In the genomic region with DNA sequence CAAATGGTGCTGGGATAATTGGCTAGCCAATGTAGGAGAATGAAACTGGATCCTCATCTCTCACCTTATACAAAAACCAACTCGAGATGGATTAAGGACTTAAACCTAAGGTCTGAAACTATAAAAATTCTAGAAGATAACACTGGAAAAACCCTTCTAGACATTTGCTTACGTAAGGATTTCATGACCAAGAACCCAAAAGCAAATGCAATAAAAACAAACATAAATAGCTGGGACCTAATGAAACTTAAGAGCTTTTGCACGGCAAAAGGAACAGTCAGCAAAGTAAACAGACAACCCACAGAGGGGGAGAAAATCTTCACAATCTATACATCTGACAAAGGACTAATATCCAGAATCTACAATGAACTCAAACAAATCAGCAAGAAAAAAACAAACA, we compare ENCODE assay signal across 8 cellular contexts. TPM values are rescaled to one million over a fixed set of nuclear protein-coding genes. Genes with fewer than 3 reads are reported as not detected.
A peak's percentile ranks its signal among the peaks of the same experiment; 100 is the strongest.
DNase-seq lines count a peak whose midpoint lies in the region; ATAC-seq and TF ChIP-seq lines count a peak whose summit lies in the region.
"Not testable (repeated sequence)": the region's sequence is repeated elsewhere in the genome, so short reads cannot be mapped to it uniquely, and the experiment has no call there.
"Had no signal": no experiment of that assay in that cellular context is flagged by ENCODE, and none has a peak within 500 bp of the region (broad histone marks: within the 10 kb centered on the region; RNA-seq: fewer than 3 reads in every experiment).

No MANE protein-coding gene starts in this region.

- H4K20me1 ChIP-seq in KMS-11 (ENCODE audit: insufficient read depth); MM.1S (ENCODE audit: insufficient read depth, low read length); PC-3 (ENCODE audit: low read length): not testable (repeated sequence)

- H3K36me3 Mint-ChIP-seq in memory B cell: peaks cover 24% of the 10 kb centered on the region

- H3F3A ChIP-seq in MM.1S (ENCODE audit: insufficient read depth, low read length); PC-3 (ENCODE audit: low read length, unreplicated experiment): not testable (repeated sequence)

- peak; percentile 59 for DNase-seq in MM.1S
- DNase-seq in NCI-H748 (lab: John Stamatoyannopoulos, UW; ENCODE audit: unreplicated experiment): peak; percentile 16
- DNase-seq in PC-3: peak; percentile 26
- DNase-seq in memory B cell (ENCODE audit: low spot score in 2 of 2): not testable (repeated sequence)

- H3K4me1 ChIP-seq in HEK293 (ENCODE audit: control insufficient read depth, insufficient read depth, low read length); MM.1S (ENCODE audit: low read length); PC-3 (ENCODE audit: insufficient read depth, low read length): not testable (repeated sequence)
- H3K4me1 ChIP-seq in KMS-11 (ENCODE audit: low read depth, poor library complexity, severe bottlenecking): peaks cover 65% of the 10 kb centered on the region

- H3K9me2 ChIP-seq in MM.1S (replicated peaks; ENCODE audit: insufficient read depth, low read length); PC-3 (replicated peaks; ENCODE audit: low read length): not testable (repeated sequence)

- H3K4me3 ChIP-seq in HEK293 (ENCODE audit: low read depth, low read length); KMS-11 (IDR thresholded peaks at IDR 0.05; ENCODE audit: insufficient read depth, low read depth, low read length); MM.1S (ENCODE audit: low read length); PC-3 (ENCODE audit: low read length): not testable (repeated sequence)

- CTCF ChIA-PET in HEK293 (lab: Yijun Ruan, JAX); PC-3 (lab: Charles Lee): not testable (repeated sequence)

- POLR2A ChIA-PET in HEK293 (lab: Yijun Ruan, JAX): not testable (repeated sequence)
- POLR2A ChIA-PET in PC-3 (lab: Charles Lee; ENCODE audit: unreplicated experiment): interaction anchor here (0.6 kb wide), 1 partner anchor 1082 kb away, joined by 3 read pairs; no protein-coding TSS in a partner anchor

- not testable (repeated sequence) for H3K36me3 ChIP-seq in HEK293 (ENCODE audit: control insufficient read depth in 2 of 2, insufficient read depth in 1 of 2, low read length in 2 of 2); KMS-11 (ENCODE audit: insufficient read depth); MM.1S (replicated peaks; ENCODE audit: insufficient read depth, low read length); PC-3 (ENCODE audit: low read depth, low read length)

- intact Hi-C loops in PC-3 (cut with micrococcal nuclease): not testable (repeated sequence)

- H3K79me2 ChIP-seq in KMS-11 (ENCODE audit: insufficient read depth, low read depth); MM.1S (ENCODE audit: low read length); PC-3 (ENCODE audit: low read length): not testable (repeated sequence)

- not testable (repeated sequence) for H3K27me3 Mint-ChIP-seq in memory B cell

- H3K4me1 Mint-ChIP-seq in memory B cell: peaks cover 19% of the 10 kb centered on the region

- not testable (repeated sequence) for H3K9me3 ChIP-seq in HEK293 (ENCODE audit: control insufficient read depth, insufficient read depth, low read depth, low read length); MM.1S (replicated peaks; ENCODE audit: insufficient read depth, low read length); PC-3 (ENCODE audit: low read length)

- not testable (repeated sequence) for H3K27ac ChIP-seq in HEK293 (ENCODE audit: extremely low read depth, low read depth, low read length)
- H3K27ac ChIP-seq in KMS-11 (peak overlapping the region; percentile 68), MM.1S (ENCODE audit: low read length) (peak overlapping the region; percentile 59; the same call in 1 of the 2 replicates), PC-3 (ENCODE audit: low read length) (peak overlapping the region; percentile 30; the same call in 1 of the 2 replicates)

- peak overlapping the region; percentile 35 for H3K27ac Mint-ChIP-seq in memory B cell

- not testable (repeated sequence) for ATAC-seq in PC-3; memory B cell (ENCODE audit: low read depth)

- not testable (repeated sequence) for H3K27me3 ChIP-seq in KMS-11 (ENCODE audit: insufficient read depth, low read depth); MM.1S (replicated peaks; ENCODE audit: insufficient read depth, low read length); PC-3 (ENCODE audit: low read length)

- H3K4me2 ChIP-seq in KMS-11: peak overlapping the region; percentile 21
- H3K4me2 ChIP-seq in MM.1S (ENCODE audit: low read depth, low read length); PC-3 (ENCODE audit: low read length): not testable (repeated sequence)

- not testable (repeated sequence) for BruUV-seq in PC-3 (replicated peaks; lab: Mats Ljungman, UMichigan)

- not testable (repeated sequence) for H3K4me3 Mint-ChIP-seq in memory B cell

- not testable (repeated sequence) for TF ChIP-seq CTCF in HEK293 (tag by site-specific recombination; IDR thresholded peaks at IDR 0.05); KMS-11 (conservative IDR thresholded peaks at IDR 0.05; ENCODE audit: low read depth, low read length); MM.1S (IDR thresholded peaks at IDR 0.05; ENCODE audit: low read length); PC-3 (conservative IDR thresholded peaks at IDR 0.05; ENCODE audit: low read depth, low read length)

- peak overlapping the region; percentile 0; the same call in 1 of the 2 replicates for H3K9ac ChIP-seq in KMS-11
- H3K9ac ChIP-seq in MM.1S (ENCODE audit: low read length); PC-3 (ENCODE audit: low read length): not testable (repeated sequence)

- H3K9me3 Mint-ChIP-seq in memory B cell: peaks cover 11% of the 10 kb centered on the region

- H2AFZ ChIP-seq in KMS-11 (ENCODE audit: low read depth): peak overlapping the region; percentile 1; the same call in 1 of the 2 replicates
- H2AFZ ChIP-seq in MM.1S (ENCODE audit: low read length); PC-3 (ENCODE audit: low read length): not testable (repeated sequence)

TF ChIP-seq in HEK293, 187 proteins besides CTCF, POLR2A, EP300 and RAD21:
- TF ChIP-seq FEZF1 (tag by site-specific recombination; IDR thresholded peaks at IDR 0.05): peak; percentile 62

RNA-seq across cellular contexts. Expression of gene CCDC141, which starts 35.7 kb away (rescaled TPM):
- 0.40 and 1.1 TPM in 2 replicates for total RNA-seq in PC-3 (2014; rRNA removed)
- total RNA-seq: A673, Daoy had no signal
